Comparison of ENCODE assay signal across 1 cellular context in the genomic region with DNA sequence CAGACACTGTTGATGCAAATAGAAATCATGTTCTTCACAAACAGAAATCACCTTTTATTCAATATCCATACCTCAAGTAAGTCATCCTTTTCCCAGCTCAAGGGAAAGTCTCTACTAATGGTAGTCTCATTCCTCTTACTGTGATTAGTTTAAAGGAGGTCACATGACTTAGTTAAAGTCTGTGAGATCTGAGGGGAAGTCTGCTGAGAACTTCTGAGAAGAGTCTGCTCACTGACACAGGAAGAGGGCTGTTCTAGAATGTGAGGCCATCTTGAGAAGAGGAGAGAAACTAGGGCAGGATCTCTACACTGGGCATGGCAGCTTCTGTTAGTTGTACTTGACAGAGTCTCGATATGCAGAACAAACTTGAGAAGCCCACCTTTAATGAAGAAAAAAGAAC.
TF ChIP-seq lines count a peak whose summit lies in the region.

No MANE protein-coding gene starts in this region.

TF ChIP-seq in GM23338, 12 proteins besides CTCF, POLR2A, EP300 and RAD21 (continued from another document):
- TF ChIP-seq, protein P1, sequence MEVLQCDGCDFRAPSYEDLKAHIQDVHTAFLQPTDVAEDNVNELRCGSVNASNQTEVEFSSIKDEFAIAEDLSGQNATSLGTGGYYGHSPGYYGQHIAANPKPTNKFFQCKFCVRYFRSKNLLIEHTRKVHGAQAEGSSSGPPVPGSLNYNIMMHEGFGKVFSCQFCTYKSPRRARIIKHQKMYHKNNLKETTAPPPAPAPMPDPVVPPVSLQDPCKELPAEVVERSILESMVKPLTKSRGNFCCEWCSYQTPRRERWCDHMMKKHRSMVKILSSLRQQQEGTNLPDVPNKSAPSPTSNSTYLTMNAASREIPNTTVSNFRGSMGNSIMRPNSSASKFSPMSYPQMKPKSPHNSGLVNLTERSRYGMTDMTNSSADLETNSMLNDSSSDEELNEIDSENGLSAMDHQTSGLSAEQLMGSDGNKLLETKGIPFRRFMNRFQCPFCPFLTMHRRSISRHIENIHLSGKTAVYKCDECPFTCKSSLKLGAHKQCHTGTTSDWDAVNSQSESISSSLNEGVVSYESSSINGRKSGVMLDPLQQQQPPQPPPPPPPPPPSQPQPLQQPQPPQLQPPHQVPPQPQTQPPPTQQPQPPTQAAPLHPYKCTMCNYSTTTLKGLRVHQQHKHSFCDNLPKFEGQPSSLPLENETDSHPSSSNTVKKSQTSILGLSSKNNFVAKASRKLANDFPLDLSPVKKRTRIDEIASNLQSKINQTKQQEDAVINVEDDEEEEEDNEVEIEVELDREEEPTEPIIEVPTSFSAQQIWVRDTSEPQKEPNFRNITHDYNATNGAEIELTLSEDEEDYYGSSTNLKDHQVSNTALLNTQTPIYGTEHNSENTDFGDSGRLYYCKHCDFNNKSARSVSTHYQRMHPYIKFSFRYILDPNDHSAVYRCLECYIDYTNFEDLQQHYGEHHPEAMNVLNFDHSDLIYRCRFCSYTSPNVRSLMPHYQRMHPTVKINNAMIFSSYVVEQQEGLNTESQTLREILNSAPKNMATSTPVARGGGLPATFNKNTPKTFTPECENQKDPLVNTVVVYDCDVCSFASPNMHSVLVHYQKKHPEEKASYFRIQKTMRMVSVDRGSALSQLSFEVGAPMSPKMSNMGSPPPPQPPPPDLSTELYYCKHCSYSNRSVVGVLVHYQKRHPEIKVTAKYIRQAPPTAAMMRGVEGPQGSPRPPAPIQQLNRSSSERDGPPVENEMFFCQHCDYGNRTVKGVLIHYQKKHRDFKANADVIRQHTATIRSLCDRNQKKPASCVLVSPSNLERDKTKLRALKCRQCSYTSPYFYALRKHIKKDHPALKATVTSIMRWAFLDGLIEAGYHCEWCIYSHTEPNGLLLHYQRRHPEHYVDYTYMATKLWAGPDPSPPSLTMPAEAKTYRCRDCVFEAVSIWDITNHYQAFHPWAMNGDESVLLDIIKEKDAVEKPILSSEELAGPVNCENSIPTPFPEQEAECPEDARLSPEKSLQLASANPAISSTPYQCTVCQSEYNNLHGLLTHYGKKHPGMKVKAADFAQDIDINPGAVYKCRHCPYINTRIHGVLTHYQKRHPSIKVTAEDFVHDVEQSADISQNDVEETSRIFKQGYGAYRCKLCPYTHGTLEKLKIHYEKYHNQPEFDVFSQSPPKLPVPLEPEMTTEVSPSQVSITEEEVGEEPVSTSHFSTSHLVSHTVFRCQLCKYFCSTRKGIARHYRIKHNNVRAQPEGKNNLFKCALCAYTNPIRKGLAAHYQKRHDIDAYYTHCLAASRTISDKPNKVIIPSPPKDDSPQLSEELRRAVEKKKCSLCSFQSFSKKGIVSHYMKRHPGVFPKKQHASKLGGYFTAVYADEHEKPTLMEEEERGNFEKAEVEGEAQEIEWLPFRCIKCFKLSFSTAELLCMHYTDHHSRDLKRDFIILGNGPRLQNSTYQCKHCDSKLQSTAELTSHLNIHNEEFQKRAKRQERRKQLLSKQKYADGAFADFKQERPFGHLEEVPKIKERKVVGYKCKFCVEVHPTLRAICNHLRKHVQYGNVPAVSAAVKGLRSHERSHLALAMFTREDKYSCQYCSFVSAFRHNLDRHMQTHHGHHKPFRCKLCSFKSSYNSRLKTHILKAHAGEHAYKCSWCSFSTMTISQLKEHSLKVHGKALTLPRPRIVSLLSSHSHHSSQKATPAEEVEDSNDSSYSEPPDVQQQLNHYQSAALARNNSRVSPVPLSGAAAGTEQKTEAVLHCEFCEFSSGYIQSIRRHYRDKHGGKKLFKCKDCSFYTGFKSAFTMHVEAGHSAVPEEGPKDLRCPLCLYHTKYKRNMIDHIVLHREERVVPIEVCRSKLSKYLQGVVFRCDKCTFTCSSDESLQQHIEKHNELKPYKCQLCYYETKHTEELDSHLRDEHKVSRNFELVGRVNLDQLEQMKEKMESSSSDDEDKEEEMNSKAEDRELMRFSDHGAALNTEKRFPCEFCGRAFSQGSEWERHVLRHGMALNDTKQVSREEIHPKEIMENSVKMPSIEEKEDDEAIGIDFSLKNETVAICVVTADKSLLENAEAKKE (CRISPR knock-in tag; IDR thresholded peaks at IDR 0.05), result no peak
- TF ChIP-seq POLR2AphosphoS5 (IDR thresholded peaks at IDR 0.05; ENCODE audit: low read depth), result no peak
- TF ChIP-seq, protein P2, sequence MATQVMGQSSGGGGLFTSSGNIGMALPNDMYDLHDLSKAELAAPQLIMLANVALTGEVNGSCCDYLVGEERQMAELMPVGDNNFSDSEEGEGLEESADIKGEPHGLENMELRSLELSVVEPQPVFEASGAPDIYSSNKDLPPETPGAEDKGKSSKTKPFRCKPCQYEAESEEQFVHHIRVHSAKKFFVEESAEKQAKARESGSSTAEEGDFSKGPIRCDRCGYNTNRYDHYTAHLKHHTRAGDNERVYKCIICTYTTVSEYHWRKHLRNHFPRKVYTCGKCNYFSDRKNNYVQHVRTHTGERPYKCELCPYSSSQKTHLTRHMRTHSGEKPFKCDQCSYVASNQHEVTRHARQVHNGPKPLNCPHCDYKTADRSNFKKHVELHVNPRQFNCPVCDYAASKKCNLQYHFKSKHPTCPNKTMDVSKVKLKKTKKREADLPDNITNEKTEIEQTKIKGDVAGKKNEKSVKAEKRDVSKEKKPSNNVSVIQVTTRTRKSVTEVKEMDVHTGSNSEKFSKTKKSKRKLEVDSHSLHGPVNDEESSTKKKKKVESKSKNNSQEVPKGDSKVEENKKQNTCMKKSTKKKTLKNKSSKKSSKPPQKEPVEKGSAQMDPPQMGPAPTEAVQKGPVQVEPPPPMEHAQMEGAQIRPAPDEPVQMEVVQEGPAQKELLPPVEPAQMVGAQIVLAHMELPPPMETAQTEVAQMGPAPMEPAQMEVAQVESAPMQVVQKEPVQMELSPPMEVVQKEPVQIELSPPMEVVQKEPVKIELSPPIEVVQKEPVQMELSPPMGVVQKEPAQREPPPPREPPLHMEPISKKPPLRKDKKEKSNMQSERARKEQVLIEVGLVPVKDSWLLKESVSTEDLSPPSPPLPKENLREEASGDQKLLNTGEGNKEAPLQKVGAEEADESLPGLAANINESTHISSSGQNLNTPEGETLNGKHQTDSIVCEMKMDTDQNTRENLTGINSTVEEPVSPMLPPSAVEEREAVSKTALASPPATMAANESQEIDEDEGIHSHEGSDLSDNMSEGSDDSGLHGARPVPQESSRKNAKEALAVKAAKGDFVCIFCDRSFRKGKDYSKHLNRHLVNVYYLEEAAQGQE (IDR thresholded peaks at IDR 0.05; ENCODE audit: unreplicated experiment), result no peak
- TF ChIP-seq, protein P3, sequence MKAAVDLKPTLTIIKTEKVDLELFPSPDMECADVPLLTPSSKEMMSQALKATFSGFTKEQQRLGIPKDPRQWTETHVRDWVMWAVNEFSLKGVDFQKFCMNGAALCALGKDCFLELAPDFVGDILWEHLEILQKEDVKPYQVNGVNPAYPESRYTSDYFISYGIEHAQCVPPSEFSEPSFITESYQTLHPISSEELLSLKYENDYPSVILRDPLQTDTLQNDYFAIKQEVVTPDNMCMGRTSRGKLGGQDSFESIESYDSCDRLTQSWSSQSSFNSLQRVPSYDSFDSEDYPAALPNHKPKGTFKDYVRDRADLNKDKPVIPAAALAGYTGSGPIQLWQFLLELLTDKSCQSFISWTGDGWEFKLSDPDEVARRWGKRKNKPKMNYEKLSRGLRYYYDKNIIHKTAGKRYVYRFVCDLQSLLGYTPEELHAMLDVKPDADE (IDR thresholded peaks at IDR 0.05), result no peak
- no peak for TF ChIP-seq ZNF331 (CRISPR knock-in tag; IDR thresholded peaks at IDR 0.05; ENCODE audit: low read depth)
- TF ChIP-seq ZNF114 (CRISPR knock-in tag; IDR thresholded peaks at IDR 0.05), result no peak
- no peak for TF ChIP-seq EZH2 (IDR thresholded peaks at IDR 0.05; ENCODE audit: low read depth, unreplicated experiment)
- TF ChIP-seq STAT1 (IDR thresholded peaks at IDR 0.05; ENCODE audit: unreplicated experiment), result no peak
- TF ChIP-seq NANOG (IDR thresholded peaks at IDR 0.05; ENCODE audit: borderline replicate concordance), result no peak
TF ChIP-seq in GM23338: peak in this region for 0.
